Comparison of ENCODE assay signal across 8 cellular contexts in the genomic region with DNA sequence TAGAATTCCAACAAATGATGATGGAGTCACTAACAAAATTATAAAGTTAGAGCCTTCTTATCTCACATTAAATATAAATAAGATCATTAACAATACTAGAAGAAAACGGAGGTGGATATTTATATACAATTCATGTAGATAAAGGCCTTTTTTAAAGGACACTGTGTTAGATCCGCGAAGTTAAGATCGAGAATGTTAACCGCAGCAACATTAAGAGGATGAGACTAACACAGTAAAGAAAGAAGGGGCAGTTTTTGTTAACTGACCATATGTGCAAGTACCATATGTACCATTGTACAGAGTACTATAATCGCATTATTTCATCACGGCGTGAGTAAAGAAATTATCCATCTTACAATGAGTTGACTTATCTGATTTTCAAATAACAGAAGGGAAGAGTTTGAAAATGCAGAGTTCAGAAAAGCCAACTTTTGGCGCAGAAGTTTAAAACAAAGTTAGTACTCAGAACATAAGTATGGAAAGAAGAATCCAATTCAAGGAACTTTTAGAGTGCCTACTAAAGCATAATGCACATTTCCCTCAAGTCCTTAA. TPM values are rescaled to one million over a fixed set of nuclear protein-coding genes. Genes with fewer than 3 reads are reported as not detected.
A peak's percentile ranks its signal among the peaks of the same experiment; 100 is the strongest.
DNase-seq lines count a peak whose midpoint lies in the region; FAIRE-seq and TF ChIP-seq lines count a peak whose summit lies in the region.

No MANE protein-coding gene starts in this region.

- FAIRE-seq in RCC 7860 (lab: Jason Lieb, UNC) = no peak

- H3K4me3 ChIP-seq in LNCaP clone FGC (ENCODE audit: low read depth, low read length) (peak overlapping the region; percentile 54), coronary artery (peak overlapping the region; percentile 96)

- H3K4me1 Mint-ChIP-seq in CD14-positive monocyte (peaks cover 30% of the 10 kb centered on the region), nephron progenitor cell (peaks cover 18% of the 10 kb centered on the region)

- H3K36me3 Mint-ChIP-seq in CD14-positive monocyte = peaks cover 0 to 2% of the 10 kb centered on the region in 2 donors
- H3K36me3 Mint-ChIP-seq in nephron progenitor cell (ENCODE audit: low read depth) = peaks cover 43% of the 10 kb centered on the region

- no peak for DNase-seq in CD14-positive monocyte (ENCODE audit: low spot score)
- DNase-seq in LNCaP clone FGC (ENCODE audit: low read depth) = no peak
- no peak for DNase-seq in coronary artery (ENCODE audit: low spot score)
- DNase-seq in nephron progenitor cell = no peak
- DNase-seq in OCI-M2 (lab: John Stamatoyannopoulos, UW; ENCODE audit: unreplicated experiment) = no peak
- no peak for DNase-seq in RCC 7860 (ENCODE audit: low spot score)
- DNase-seq in HuH-7 (ENCODE audit: low spot score) = no peak
- DNase-seq in OCI-M1 (lab: John Stamatoyannopoulos, UW) = no peak

- H3K9me3 Mint-ChIP-seq in CD14-positive monocyte (peaks cover 0 to 13% (median 7%) of the 10 kb centered on the region in 7 donors), nephron progenitor cell (peaks cover 55% of the 10 kb centered on the region)

- peak overlapping the region in 3 of 7 donors; percentile 57 to 82 (median 70) for H3K27ac Mint-ChIP-seq in CD14-positive monocyte
- H3K27ac Mint-ChIP-seq in nephron progenitor cell = no peak overlapping the region

- no peak overlapping the region for H3K27ac ChIP-seq in coronary artery

- TF ChIP-seq CTCF in CD14-positive monocyte (IDR thresholded peaks at IDR 0.05) = no peak
- TF ChIP-seq CTCF in LNCaP clone FGC (IDR thresholded peaks at IDR 0.05; ENCODE audit: control insufficient read depth, extremely low read depth, insufficient read depth) = no peak
- no peak for TF ChIP-seq CTCF in coronary artery (IDR thresholded peaks at IDR 0.05)
- TF ChIP-seq CTCF in nephron progenitor cell (IDR thresholded peaks at IDR 0.05) = no peak

- peak overlapping the region; percentile 90 to 94 for H3K4me3 Mint-ChIP-seq in CD14-positive monocyte
- H3K4me3 Mint-ChIP-seq in nephron progenitor cell = peak overlapping the region; percentile 93

- intact Hi-C loops in CD14-positive monocyte (cut with micrococcal nuclease) = no loop called here

- H3K27me3 Mint-ChIP-seq in CD14-positive monocyte (ENCODE audit: low read depth in 3 of 3) = peaks cover 0 to 2% (median 2%) of the 10 kb centered on the region in 3 donors
- H3K27me3 Mint-ChIP-seq in nephron progenitor cell (ENCODE audit: low read depth, poor library complexity) = peaks cover 5% of the 10 kb centered on the region

RNA-seq across cellular contexts. Expression of a gene that starts 1.4 kb away (rescaled TPM):
- polyA plus RNA-seq in CD14-positive monocyte = 10 to 100 TPM in 1 of 2 donors, 1 to 10 TPM in 1; 8.6 to 10.9 TPM
